In the genomic region with DNA sequence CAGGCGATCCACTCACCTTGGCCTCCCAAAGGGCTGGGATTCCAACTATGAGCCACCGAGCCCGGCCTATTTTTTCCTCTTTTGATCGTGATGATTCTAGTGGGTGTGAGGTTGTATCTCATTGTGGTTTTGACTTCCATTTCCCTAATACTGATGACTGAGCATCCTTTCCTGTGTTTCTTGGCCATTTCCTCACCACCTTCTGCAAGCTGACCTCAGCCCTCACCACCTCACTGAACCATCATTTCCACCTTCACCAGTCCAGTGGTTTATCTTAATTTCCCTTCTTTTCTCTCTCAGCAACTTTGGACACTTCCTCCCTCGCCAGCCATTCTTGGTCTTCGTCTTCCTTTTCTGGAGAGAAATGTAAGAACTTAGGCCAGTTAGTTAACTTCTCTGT, we compare ENCODE assay signal across 25 cellular contexts. TPM values are rescaled to one million over a fixed set of nuclear protein-coding genes. Genes with fewer than 3 reads are reported as not detected.
DNase-seq lines count a peak whose midpoint lies in the region; ATAC-seq and TF ChIP-seq lines count a peak whose summit lies in the region.
"Had no signal": no experiment of that assay in that cellular context is flagged by ENCODE, and none has a peak within 500 bp of the region (broad histone marks: within the 10 kb centered on the region; RNA-seq: fewer than 3 reads in every experiment).

No MANE protein-coding gene starts in this region.

- no peak overlapping the region for H3K9ac ChIP-seq in neural progenitor cell
- no peak overlapping the region for H3K9ac ChIP-seq in smooth muscle cell (ENCODE audit: low read depth)
- H3K9ac ChIP-seq: KMS-11 had no signal

- CTCF ChIA-PET in activated CD8-positive, alpha-beta T cell treated with anti-CD3 and anti-CD28 coated beads, Interleukin-2, amount 10 ng/mL, durations not matched to agents 7 days and 5 days (lab: Charles Lee), result interaction anchor here (1.0 to 1.2 kb wide), 2 partner anchors 15 to 80 kb away, joined by 3 read pairs; no protein-coding TSS in a partner anchor

- DNase-seq in SIG-M5 treated with dmso at 0.1 percent for 504 hours (lab: John Stamatoyannopoulos, UW; ENCODE audit: unreplicated experiment) (peak; percentile 36), SIG-M5 (lab: John Stamatoyannopoulos, UW) (no peak), NB4 (ENCODE audit: low read depth) (peak; percentile 58), neural progenitor cell (ENCODE audit: low spot score) (no peak), tibial artery (no peak), smooth muscle cell (lab: John Stamatoyannopoulos, UW; ENCODE audit: unreplicated experiment) (no peak)
- DNase-seq in activated CD8-positive, alpha-beta T cell treated with anti-CD3 and anti-CD28 coated beads, Interleukin-2, amount 10 ng/mL, durations not matched to agents 7 days and 5 days, result no peak
- DNase-seq: activated CD8-positive, alpha-beta memory T cell treated with anti-CD3 and anti-CD28 coated beads for 24 hours; activated gamma-delta T cell treated with Interleukin-2 at 50 U/mL for 16 hours; CD4-positive, CD25-positive, alpha-beta regulatory T cell; DND-41; lower lobe of right lung; naive B cell; NCI-H146 had no signal

- POLR2A ChIA-PET in activated CD8-positive, alpha-beta T cell treated with anti-CD3 and anti-CD28 coated beads, Interleukin-2, amount 10 ng/mL, durations not matched to agents 7 days and 5 days (lab: Charles Lee), result interaction anchor here (0.7 kb wide), 1 partner anchor 116 kb away, joined by 3 read pairs; no protein-coding TSS in a partner anchor

- peaks cover 10% of the 10 kb centered on the region for H3K27me3 Mint-ChIP-seq in activated CD8-positive, alpha-beta T cell treated with anti-CD3 and anti-CD28 coated beads, Interleukin-2, amount 10 ng/mL, durations not matched to agents 7 days and 5 days (ENCODE audit: low read depth)
- H3K27me3 Mint-ChIP-seq in neural progenitor cell (ENCODE audit: insufficient read depth, low read depth), result peaks cover 4% of the 10 kb centered on the region

- H3K27me3 ChIP-seq in neural progenitor cell (no peaks in the 10 kb centered on the region), tibial artery (no peaks in the 10 kb centered on the region), smooth muscle cell (ENCODE audit: low read depth) (no peaks in the 10 kb centered on the region)
- H3K27me3 ChIP-seq: tibial nerve had no signal

- no peaks in the 10 kb centered on the region for H3K9me3 ChIP-seq in neural progenitor cell (ENCODE audit: low read depth)
- H3K9me3 ChIP-seq in tibial artery, result no peaks in the 10 kb centered on the region
- no peaks in the 10 kb centered on the region for H3K9me3 ChIP-seq in smooth muscle cell (replicated peaks; ENCODE audit: low read depth)
- H3K9me3 ChIP-seq: lower lobe of right lung, tibial nerve had no signal

- no peak for ATAC-seq in activated CD8-positive, alpha-beta T cell treated with anti-CD3 and anti-CD28 coated beads, Interleukin-2, amount 10 ng/mL, durations not matched to agents 7 days and 5 days
- ATAC-seq in HG02798 (IDR thresholded peaks at IDR 0.05; ENCODE audit: poor library complexity, unreplicated experiment), result no peak
- ATAC-seq: esophagus mucosa; lower lobe of right lung; SK-N-SH treated with all-trans-retinoic acid at 6 μM for 48 hours; stimulated activated memory B cell treated with anti-CD40 and anti-IgM and Interleukin-4, amounts not matched to agents 10 μg/mL and 1 μg/mL and 100 μg/mL, for 72 hours had no signal

- no peaks in the 10 kb centered on the region for H3K79me2 ChIP-seq in neural progenitor cell (ENCODE audit: low read depth)
- H3K79me2 ChIP-seq in smooth muscle cell (ENCODE audit: low read depth), result no peaks in the 10 kb centered on the region

- H3K4me1 ChIP-seq in neural progenitor cell (peaks cover 10% of the 10 kb centered on the region), tibial artery (peaks cover 6 to 17% (median 11%) of the 10 kb centered on the region in 4 donors), smooth muscle cell (ENCODE audit: low read depth) (peaks cover 9% of the 10 kb centered on the region)

- intact Hi-C loops in tibial artery (cut with DNase I; ENCODE audit: low total_unique reads), result no loop called here

- H3K9me3 Mint-ChIP-seq in activated CD8-positive, alpha-beta T cell treated with anti-CD3 and anti-CD28 coated beads, Interleukin-2, amount 10 ng/mL, durations not matched to agents 7 days and 5 days (ENCODE audit: insufficient read depth), result no peaks in the 10 kb centered on the region
- H3K9me3 Mint-ChIP-seq in neural progenitor cell, result no peaks in the 10 kb centered on the region
- H3K9me3 Mint-ChIP-seq: CD4-positive, CD25-positive, alpha-beta regulatory T cell; stimulated activated memory B cell treated with anti-CD40 and anti-IgM and Interleukin-4, amounts not matched to agents 10 μg/mL and 1 μg/mL and 100 μg/mL, for 72 hours had no signal

- no peak for TF ChIP-seq POLR2A in NB4 (IDR thresholded peaks at IDR 0.05; ENCODE audit: extremely low read depth, insufficient read length)

- H3K36me3 ChIP-seq in neural progenitor cell (no peaks in the 10 kb centered on the region), tibial artery (no peaks in the 10 kb centered on the region), smooth muscle cell (ENCODE audit: low read depth) (no peaks in the 10 kb centered on the region)
- H3K36me3 ChIP-seq: lower lobe of right lung, tibial nerve had no signal

- H2AFZ ChIP-seq in neural progenitor cell (replicated peaks) (no peak overlapping the region), smooth muscle cell (ENCODE audit: low read depth) (no peak overlapping the region)

- TF ChIP-seq CTCF in NB4 (IDR thresholded peaks at IDR 0.05; ENCODE audit: low read depth, low read length) (no peak), neural progenitor cell (IDR thresholded peaks at IDR 0.05) (no peak), tibial artery (IDR thresholded peaks at IDR 0.05) (no peak), smooth muscle cell (IDR thresholded peaks at IDR 0.05; ENCODE audit: borderline replicate concordance, insufficient read depth, poor library complexity, severe bottlenecking) (no peak)

- H3K4me1 Mint-ChIP-seq in activated CD8-positive, alpha-beta T cell treated with anti-CD3 and anti-CD28 coated beads, Interleukin-2, amount 10 ng/mL, durations not matched to agents 7 days and 5 days (ENCODE audit: low read depth), result peaks cover 36% of the 10 kb centered on the region
- peaks cover 17% of the 10 kb centered on the region for H3K4me1 Mint-ChIP-seq in neural progenitor cell

- WGBS in smooth muscle cell (ENCODE audit: low lambda C conversion rate), result 98% methylated on average over 6 of the region's 6 CpGs

- no peak overlapping the region for H3K4me3 Mint-ChIP-seq in activated CD8-positive, alpha-beta T cell treated with anti-CD3 and anti-CD28 coated beads, Interleukin-2, amount 10 ng/mL, durations not matched to agents 7 days and 5 days
- H3K4me3 Mint-ChIP-seq in neural progenitor cell, result no peak overlapping the region
- H3K4me3 Mint-ChIP-seq: naive B cell; stimulated activated memory B cell treated with anti-CD40 and anti-IgM and Interleukin-4, amounts not matched to agents 10 μg/mL and 1 μg/mL and 100 μg/mL, for 72 hours had no signal

- H3K27ac ChIP-seq in neural progenitor cell (no peak overlapping the region), tibial artery (no peak overlapping the region), smooth muscle cell (ENCODE audit: low read depth) (no peak overlapping the region)
- H3K27ac ChIP-seq: 22Rv1, coronary artery, KMS-11, lower lobe of right lung, tibial nerve had no signal

- peak overlapping the region; percentile 56 for H3K27ac Mint-ChIP-seq in activated CD8-positive, alpha-beta T cell treated with anti-CD3 and anti-CD28 coated beads, Interleukin-2, amount 10 ng/mL, durations not matched to agents 7 days and 5 days
- H3K27ac Mint-ChIP-seq in neural progenitor cell, result peak overlapping the region; percentile 39
- H3K27ac Mint-ChIP-seq: progenitor cell of endocrine pancreas; stimulated activated memory B cell treated with anti-CD40 and anti-IgM and Interleukin-4, amounts not matched to agents 10 μg/mL and 1 μg/mL and 100 μg/mL, for 72 hours had no signal

- H3K4me2 ChIP-seq in neural progenitor cell (no peak overlapping the region), smooth muscle cell (no peak overlapping the region)
- H3K4me2 ChIP-seq: KMS-11 had no signal

- H3F3A ChIP-seq in neural progenitor cell (ENCODE audit: low read depth) (peaks cover 26% of the 10 kb centered on the region), smooth muscle cell (ENCODE audit: low read depth) (peaks cover 3% of the 10 kb centered on the region)

- H4K20me1 ChIP-seq in neural progenitor cell (ENCODE audit: low read depth) (no peaks in the 10 kb centered on the region), smooth muscle cell (ENCODE audit: low read depth) (no peaks in the 10 kb centered on the region)

- no peaks in the 10 kb centered on the region for H3K36me3 Mint-ChIP-seq in activated CD8-positive, alpha-beta T cell treated with anti-CD3 and anti-CD28 coated beads, Interleukin-2, amount 10 ng/mL, durations not matched to agents 7 days and 5 days (ENCODE audit: low read depth)
- no peaks in the 10 kb centered on the region for H3K36me3 Mint-ChIP-seq in neural progenitor cell
- H3K36me3 Mint-ChIP-seq: CD4-positive, CD25-positive, alpha-beta regulatory T cell; naive B cell; stimulated activated memory B cell treated with anti-CD40 and anti-IgM and Interleukin-4, amounts not matched to agents 10 μg/mL and 1 μg/mL and 100 μg/mL, for 72 hours had no signal

- no peak overlapping the region for H3K4me3 ChIP-seq in NB4 (ENCODE audit: low read depth, low read length)
- no peak overlapping the region for H3K4me3 ChIP-seq in neural progenitor cell
- no peak overlapping the region for H3K4me3 ChIP-seq in tibial artery
- H3K4me3 ChIP-seq in smooth muscle cell, result no peak overlapping the region
- H3K4me3 ChIP-seq: coronary artery, lower lobe of right lung, tibial nerve had no signal

RNA-seq across cellular contexts. Expression of gene BICRA, which starts 13.0 kb away (rescaled TPM):
- 10 to 100 TPM; 15.0 to 17.6 TPM for total RNA-seq in activated CD8-positive, alpha-beta T cell treated with anti-CD3 and anti-CD28 coated beads, Interleukin-2, amount 10 ng/mL, durations not matched to agents 7 days and 5 days
- total RNA-seq in neural progenitor cell (ENCODE audit: low replicate concordance) (6.4 and 15.6 TPM in 2 replicates), smooth muscle cell (10.0 and 11.9 TPM in 2 replicates)
- polyA plus RNA-seq in smooth muscle cell, result 3.6 and 5.5 TPM in 2 replicates

RNA-seq across cellular contexts. Expression of gene ZNF541, which starts 23.0 kb away (rescaled TPM):
- total RNA-seq in activated CD8-positive, alpha-beta T cell treated with anti-CD3 and anti-CD28 coated beads, Interleukin-2, amount 10 ng/mL, durations not matched to agents 7 days and 5 days, result under 1 TPM; 0.10 to 0.13 TPM
- total RNA-seq in neural progenitor cell (ENCODE audit: low replicate concordance) (not detected in 2 replicates), smooth muscle cell (not detected in 2 replicates)
- polyA plus RNA-seq in smooth muscle cell, result not detected in 2 replicates
- total RNA-seq: glomerular endothelial cell, NCI-H460, progenitor cell of endocrine pancreas had no signal

Comparison
In these comparisons a context has a peak if more than half of its experiments do, and no peak if none do; other contexts are left out.
1. DNase-seq: peak in SIG-M5 treated with dmso at 0.1 percent for 504 hours (single experiment) and NB4 (single experiment); none in SIG-M5 (single experiment), activated CD8-positive, alpha-beta T cell treated with anti-CD3 and anti-CD28 coated beads, Interleukin-2, amount 10 ng/mL, durations not matched to agents 7 days and 5 days (single experiment), neural progenitor cell (single experiment), tibial artery (0 of 2) and smooth muscle cell (single experiment).